In the genomic region with DNA sequence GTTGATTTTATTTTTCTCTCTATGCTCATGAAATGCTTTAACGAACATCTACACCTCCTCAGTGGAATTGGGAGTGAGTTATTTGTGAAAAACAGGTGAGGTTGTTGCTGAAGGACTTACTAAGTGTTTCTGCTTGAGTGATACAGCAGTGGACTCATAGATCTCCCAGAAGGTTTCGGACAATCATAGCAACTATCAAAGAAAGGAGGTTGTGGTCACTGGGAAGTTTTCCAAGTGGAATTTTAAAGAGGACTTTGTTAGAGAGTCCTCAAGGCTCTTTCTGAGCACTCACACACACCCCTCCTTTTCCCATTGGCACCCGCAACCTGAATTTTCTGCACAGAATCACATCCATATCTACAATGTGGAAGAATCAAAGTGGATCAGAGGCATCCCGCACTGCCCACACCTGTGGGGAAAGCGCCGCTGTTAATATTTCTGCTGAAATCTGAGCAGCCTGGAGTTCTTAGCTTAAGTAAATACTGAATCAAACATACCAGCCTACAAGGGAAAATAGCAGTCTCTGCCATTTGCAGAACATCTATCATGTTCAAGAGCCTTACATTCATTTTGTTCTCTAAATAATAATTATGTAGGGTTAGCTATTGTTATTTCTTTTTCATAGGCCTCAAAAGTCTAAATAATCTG, we compare ENCODE assay signal across 25 cellular contexts.
DNase-seq lines count a peak whose midpoint lies in the region; ATAC-seq, FAIRE-seq and TF ChIP-seq lines count a peak whose summit lies in the region.
"Had no signal": no experiment of that assay in that cellular context is flagged by ENCODE, and none has a peak within 500 bp of the region (broad histone marks: within the 10 kb centered on the region; RNA-seq: fewer than 3 reads in every experiment).

No MANE protein-coding gene starts in this region.

- H3K27me3 ChIP-seq in lung (ENCODE audit: control insufficient read depth, insufficient read depth) (no peaks in the 10 kb centered on the region), small intestine (ENCODE audit: control insufficient read depth in 2 of 2, insufficient read depth in 2 of 2, low read length in 2 of 2) (no peaks in the 10 kb centered on the region)
- H3K27me3 ChIP-seq: brain microvascular endothelial cell, tibial nerve had no signal

- DNase-seq in DMS53 (lab: John Stamatoyannopoulos, UW) (peak; percentile 3), DMS53 treated with DMSO at 0.1 percent for 48 hours (lab: John Stamatoyannopoulos, UW; ENCODE audit: unreplicated experiment) (no peak), NCI-H128 (lab: John Stamatoyannopoulos, UW; ENCODE audit: unreplicated experiment) (peak; percentile 25), NCI-H526 treated with DMSO at 0.1 percent for 48 hours (lab: John Stamatoyannopoulos, UW) (peak; percentile 29), lung (ENCODE audit: low spot score) (no peak), small intestine (no peak), coronary artery (ENCODE audit: low spot score) (no peak)
- DNase-seq in activated CD4-positive, CD25-positive, alpha-beta regulatory T cell treated with anti-CD3 and anti-CD28 coated beads, Interleukin-2, amount 50 U/mL, for 72 hours = no peak
- DNase-seq: activated CD4-positive, alpha-beta T cell treated with anti-CD3 and anti-CD28 coated beads for 36 hours; activated gamma-delta T cell treated with Interleukin-2 at 50 U/mL for 16 hours; activated naive CD8-positive, alpha-beta T cell treated with anti-CD3 and anti-CD28 coated beads, Interleukin-2, amount 50 U/mL, for 24 hours; brain microvascular endothelial cell; CD4-positive, CD25-positive, alpha-beta regulatory T cell; effector CD8-positive, alpha-beta T cell; GDM1; GOT3; kidney glomerular epithelial cell; MV-4-11; stimulated activated naive CD8-positive, alpha-beta T cell treated with anti-CD3 and anti-CD28 coated beads, Interleukin-15, amount 100 ng/mL, for 72 hours had no signal

- H3K36me3 ChIP-seq in lung (ENCODE audit: control insufficient read depth in 2 of 2, insufficient read depth in 2 of 2, low read length in 2 of 2) (no peaks in the 10 kb centered on the region), small intestine (ENCODE audit: control insufficient read depth in 2 of 2, insufficient read depth in 2 of 2, low read length in 2 of 2) (no peaks in the 10 kb centered on the region)
- H3K36me3 ChIP-seq: brain microvascular endothelial cell, prostate gland, tibial nerve had no signal

- peak; percentile 47 for ATAC-seq in lung (ENCODE audit: insufficient read depth, low FRiP score)
- ATAC-seq: activated CD4-positive, alpha-beta T cell treated with anti-CD3 and anti-CD28 coated beads for 36 hours; activated naive CD8-positive, alpha-beta T cell treated with anti-CD3 and anti-CD28 coated beads, Interleukin-2, amount 50 U/mL, for 24 hours; stimulated activated naive CD8-positive, alpha-beta T cell treated with anti-CD3 and anti-CD28 coated beads, Interleukin-15, amount 100 ng/mL, for 72 hours had no signal

- TF ChIP-seq CTCF in lung (IDR thresholded peaks at IDR 0.05; ENCODE audit: control extremely low read depth, extremely low read depth) (no peak), coronary artery (IDR thresholded peaks at IDR 0.05) (no peak)

- H3K4me3 ChIP-seq in lung (no peak overlapping the region), small intestine (ENCODE audit: low read depth in 1 of 2, low read length in 2 of 2) (no peak overlapping the region), coronary artery (no peak overlapping the region)
- H3K4me3 ChIP-seq: prostate gland, SK-N-MC, tibial nerve had no signal

- no peaks in the 10 kb centered on the region for H3K9me3 ChIP-seq in lung (ENCODE audit: control insufficient read depth in 2 of 2, insufficient read depth in 1 of 2, low read length in 1 of 2)
- H3K9me3 ChIP-seq in small intestine (ENCODE audit: control insufficient read depth, low read depth) = no peaks in the 10 kb centered on the region
- H3K9me3 ChIP-seq: prostate gland, tibial nerve had no signal

- H3K27ac ChIP-seq in lung (ENCODE audit: low read depth in 1 of 2, low read length in 1 of 2) (no peak overlapping the region), small intestine (ENCODE audit: low read depth in 1 of 2, low read length in 1 of 2) (no peak overlapping the region), coronary artery (no peak overlapping the region)
- H3K27ac ChIP-seq: 22Rv1, brain microvascular endothelial cell, KMS-11, prostate gland, SK-N-MC, tibial nerve had no signal

- H3K4me1 ChIP-seq in lung (ENCODE audit: control insufficient read depth in 2 of 2, insufficient read depth in 2 of 2, low read length in 2 of 2) = no peaks in the 10 kb centered on the region
- no peaks in the 10 kb centered on the region for H3K4me1 ChIP-seq in small intestine (ENCODE audit: control insufficient read depth in 2 of 2, insufficient read depth in 1 of 2, low read depth in 1 of 2, low read length in 1 of 2)
- H3K4me1 ChIP-seq: prostate gland had no signal

- no peak for FAIRE-seq in small intestine (lab: Jason Lieb, UNC)
- FAIRE-seq: GM18507 had no signal

- WGBS in lung, 2 donors = 72 to 75% methylated on average over 6 of the region's 6 CpGs
- 72 to 78% (median 73%) methylated on average over 6 of the region's 6 CpGs for WGBS in small intestine, 3 donors

Comparison
In these comparisons a context has a peak if more than half of its experiments do, and no peak if none do; other contexts are left out.
1. DNase-seq: peak in DMS53 (single experiment), NCI-H128 (single experiment) and NCI-H526 treated with DMSO at 0.1 percent for 48 hours (single experiment); none in DMS53 treated with DMSO at 0.1 percent for 48 hours (single experiment), lung (single experiment), small intestine (single experiment), activated CD4-positive, CD25-positive, alpha-beta regulatory T cell treated with anti-CD3 and anti-CD28 coated beads, Interleukin-2, amount 50 U/mL, for 72 hours (single experiment) and coronary artery (single experiment).